Comparison of ENCODE assay signal across 8 cellular contexts in the genomic region with DNA sequence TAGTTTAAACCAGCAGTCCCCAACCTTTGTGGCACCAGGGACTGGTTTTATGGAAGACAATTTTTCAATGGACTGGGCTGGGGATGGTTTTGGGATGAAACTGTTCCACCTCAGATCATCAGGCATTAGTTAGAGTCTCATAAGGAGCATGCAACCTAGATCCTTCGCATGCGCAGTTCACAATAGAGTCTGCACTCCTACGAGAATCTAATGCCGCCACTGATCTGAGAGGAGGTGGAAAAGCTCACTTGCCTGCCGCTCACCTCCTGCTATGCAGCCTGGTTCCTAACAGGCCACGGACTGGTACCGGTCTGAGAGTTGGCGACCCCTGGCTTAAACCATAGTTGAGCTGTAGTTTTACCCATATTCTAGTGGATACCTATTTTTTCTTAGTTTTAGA.
"Had no signal": no experiment of that assay in that cellular context is flagged by ENCODE, and none has a peak within 500 bp of the region (broad histone marks: within the 10 kb centered on the region; RNA-seq: fewer than 3 reads in every experiment).

No MANE protein-coding gene starts in this region.

- H3K4me3 Mint-ChIP-seq: GM23338, H9, HFFc6 had no signal

- ATAC-seq: GM23338, HCT116 had no signal

- H3K4me1 Mint-ChIP-seq: GM23338, H9 had no signal

- DNase-seq: GM23248, GOT3, H7, H9, HCEC 1CT, HFFc6 had no signal

- H3K27ac Mint-ChIP-seq: GM23338, H9, HFFc6 had no signal
